Comparison of ENCODE assay signal across 8 cellular contexts in genomic region chr4:6941796-6942195, GRCh38. TPM values are rescaled to one million over a fixed set of nuclear protein-coding genes. Genes with fewer than 3 reads are reported as not detected.
A peak's percentile ranks its signal among the peaks of the same experiment; 100 is the strongest.
DNase-seq lines count a peak whose midpoint lies in the region; ATAC-seq and TF ChIP-seq lines count a peak whose summit lies in the region.

No MANE protein-coding gene starts in this region.

- DNase-seq in DND-41, result no peak
- peak in 1 of 2 experiments; percentile 33 for DNase-seq in HL-60 (ENCODE audit: low read depth in 1 of 2, low spot score in 1 of 2)
- DNase-seq in MCF 10A (ENCODE audit: unreplicated experiment), result peak; percentile 17
- peak; percentile 49 for DNase-seq in natural killer cell treated with Interleukin-12 subunit alpha and Interleukin-12 subunit beta and Interleukin-15 and Interleukin-18, amount 100 ng/mL, for 72 hours (ENCODE audit: low spot score)
- no peak for DNase-seq in DMS114 treated with DMSO at 0.1 percent for 48 hours (lab: John Stamatoyannopoulos, UW; ENCODE audit: unreplicated experiment)
- DNase-seq in NCI-H2107 (lab: John Stamatoyannopoulos, UW), result no peak
- DNase-seq in 8988T, result no peak

- peaks cover 32% of the 10 kb centered on the region for H3K4me1 Mint-ChIP-seq in MCF 10A (ENCODE audit: insufficient read depth, unreplicated experiment)
- H3K4me1 Mint-ChIP-seq in natural killer cell treated with Interleukin-12 subunit alpha and Interleukin-12 subunit beta and Interleukin-15 and Interleukin-18, amount 100 ng/mL, for 72 hours (ENCODE audit: low read depth in 2 of 2), result peaks cover 62 to 64% of the 10 kb centered on the region in 2 donors

- peak overlapping the region; percentile 49 for H3K4me3 Mint-ChIP-seq in MCF 10A (ENCODE audit: unreplicated experiment)
- H3K4me3 Mint-ChIP-seq in natural killer cell treated with Interleukin-12 subunit alpha and Interleukin-12 subunit beta and Interleukin-15 and Interleukin-18, amount 100 ng/mL, for 72 hours, result peak overlapping the region; percentile 79

- peaks cover 33% of the 10 kb centered on the region; the same call in 1 of the 2 replicates for H3K79me2 ChIP-seq in DND-41 (ENCODE audit: insufficient read depth, low read length)

- H3K36me3 ChIP-seq in DND-41 (ENCODE audit: insufficient read depth, low read length), result peaks cover 24% of the 10 kb centered on the region

- no peaks in the 10 kb centered on the region for H3K9me3 Mint-ChIP-seq in MCF 10A (ENCODE audit: unreplicated experiment)
- no peaks in the 10 kb centered on the region for H3K9me3 Mint-ChIP-seq in natural killer cell treated with Interleukin-12 subunit alpha and Interleukin-12 subunit beta and Interleukin-15 and Interleukin-18, amount 100 ng/mL, for 72 hours

- H3K27me3 ChIP-seq in DND-41 (ENCODE audit: insufficient read depth, low read length, poor library complexity) (no peaks in the 10 kb centered on the region), HL-60 (ENCODE audit: insufficient read depth, poor library complexity, severe bottlenecking) (no peaks in the 10 kb centered on the region)

- H3K36me3 Mint-ChIP-seq in MCF 10A (ENCODE audit: insufficient read depth, unreplicated experiment), result peaks cover 8% of the 10 kb centered on the region
- no peaks in the 10 kb centered on the region for H3K36me3 Mint-ChIP-seq in natural killer cell treated with Interleukin-12 subunit alpha and Interleukin-12 subunit beta and Interleukin-15 and Interleukin-18, amount 100 ng/mL, for 72 hours

- H3K4me1 ChIP-seq in DND-41 (ENCODE audit: insufficient read depth, low read length), result no peaks in the 10 kb centered on the region

- no peaks in the 10 kb centered on the region for H3K9me3 ChIP-seq in DND-41 (ENCODE audit: insufficient read depth, low read length, severe bottlenecking)

- no peak overlapping the region for H2AFZ ChIP-seq in DND-41 (ENCODE audit: low read depth, low read length)

- TF ChIP-seq CTCF in DND-41 (IDR thresholded peaks at IDR 0.05; ENCODE audit: borderline replicate concordance, extremely low read depth, low read length, poor library complexity, severe bottlenecking), result no peak
- no peak for TF ChIP-seq CTCF in HL-60 (IDR thresholded peaks at IDR 0.05; ENCODE audit: insufficient read depth, low read length)
- TF ChIP-seq CTCF in MCF 10A (IDR thresholded peaks at IDR 0.05; ENCODE audit: unreplicated experiment), result no peak

- ATAC-seq in DND-41 (ENCODE audit: insufficient read depth, low read depth) (0 out of 3 replicates have a peak, but pooled peaks have one; percentile 10), GM19324 (IDR thresholded peaks at IDR 0.05; ENCODE audit: low FRiP score, unreplicated experiment) (no peak)
- no peak for ATAC-seq in natural killer cell treated with Interleukin-12 subunit alpha and Interleukin-12 subunit beta and Interleukin-15 and Interleukin-18, amount 100 ng/mL, for 72 hours

- no peak overlapping the region for H3K4me2 ChIP-seq in DND-41 (ENCODE audit: insufficient read depth, low read length)

- H3K27me3 Mint-ChIP-seq in MCF 10A (ENCODE audit: insufficient read depth, unreplicated experiment), result no peaks in the 10 kb centered on the region
- no peaks in the 10 kb centered on the region for H3K27me3 Mint-ChIP-seq in natural killer cell treated with Interleukin-12 subunit alpha and Interleukin-12 subunit beta and Interleukin-15 and Interleukin-18, amount 100 ng/mL, for 72 hours

- CTCF ChIA-PET in MCF 10A (lab: Yijun Ruan, JAX), result interaction anchor here (0.9 kb wide), 1 partner anchor 46 kb away, joined by 3 read pairs; no protein-coding TSS in a partner anchor

- intact Hi-C loops in MCF 10A (cut with micrococcal nuclease), result no loop called here

- H3K4me3 ChIP-seq in DND-41 (ENCODE audit: low read depth in 1 of 2, low read length in 2 of 2), result no peak overlapping the region
- no peak overlapping the region for H3K4me3 ChIP-seq in HL-60 (replicated peaks; ENCODE audit: insufficient read depth, low read length)

- H3K9ac ChIP-seq in DND-41 (ENCODE audit: low read depth, low read length), result no peak overlapping the region

- peak overlapping the region; percentile 95 for H3K27ac Mint-ChIP-seq in MCF 10A (ENCODE audit: low read depth, unreplicated experiment)
- H3K27ac Mint-ChIP-seq in natural killer cell treated with Interleukin-12 subunit alpha and Interleukin-12 subunit beta and Interleukin-15 and Interleukin-18, amount 100 ng/mL, for 72 hours, result peak overlapping the region; percentile 84 to 91

- H3K27ac ChIP-seq in DND-41 (ENCODE audit: low read length), result no peak overlapping the region
- H3K27ac ChIP-seq in HL-60 (replicated peaks), result peak overlapping the region; percentile 58

- peaks cover 57% of the 10 kb centered on the region for H4K20me1 ChIP-seq in DND-41 (ENCODE audit: insufficient read depth, low read length)

- BruUV-seq in MCF 10A (replicated peaks; lab: Mats Ljungman, UMichigan), result no TSS peak

- POLR2A ChIA-PET in MCF 10A (lab: Yijun Ruan, JAX), result interaction anchor here (0.6 to 2.3 kb wide), 16 partner anchors 8 to 895 kb away, joined by 3 to 12 read pairs (median 4); partner anchors contain the start of genes GRPEL1 and TADA2B

RNA-seq across cellular contexts. Expression of gene TBC1D14, which starts 32.2 kb away (rescaled TPM):
- total RNA-seq in MCF 10A (2022), result 52.6 and 55.1 TPM in 2 replicates
- total RNA-seq in natural killer cell treated with Interleukin-12 subunit alpha and Interleukin-12 subunit beta and Interleukin-15 and Interleukin-18, amount 100 ng/mL, for 72 hours, result 10 to 100 TPM; 37.3 to 56.9 TPM

Comparison
In these comparisons a context has a peak if more than half of its experiments do, and no peak if none do; other contexts are left out.
1. DNase-seq: peak in MCF 10A (single experiment) and natural killer cell treated with Interleukin-12 subunit alpha and Interleukin-12 subunit beta and Interleukin-15 and Interleukin-18, amount 100 ng/mL, for 72 hours (single experiment); none in DND-41 (single experiment), DMS114 treated with DMSO at 0.1 percent for 48 hours (single experiment), NCI-H2107 (single experiment) and 8988T (single experiment).